In genomic region chr7:80145780-80146422, GRCh38 we compare ENCODE assay signal across 10 cellular contexts. TPM values are rescaled to one million over a fixed set of nuclear protein-coding genes. Genes with fewer than 3 reads are reported as not detected.
DNase-seq lines count a peak whose midpoint lies in the region; TF ChIP-seq lines count a peak whose summit lies in the region.
"Had no signal": no experiment of that assay in that cellular context is flagged by ENCODE, and none has a peak within 500 bp of the region (broad histone marks: within the 10 kb centered on the region; RNA-seq: fewer than 3 reads in every experiment).

No MANE protein-coding gene starts in this region.

- no peaks in the 10 kb centered on the region for H3K9me3 ChIP-seq in tibial artery
- H3K9me3 ChIP-seq: pancreas had no signal

- H3K27ac ChIP-seq in tibial artery, result peak overlapping the region in 1 of 2 donors; percentile 17
- H3K27ac ChIP-seq: pancreas had no signal

- in situ Hi-C loops in GM13977 (cut with MboI; ENCODE audit: low pct_unique_long_range_greater_than_20kb, low sequenced_read_pairs, unreplicated experiment), result no loop called here

- intact Hi-C loops in tibial artery (cut with DNase I; ENCODE audit: low total_unique reads), result no loop called here

- H3K4me3 ChIP-seq in retinal pigment epithelial cell (ENCODE audit: low read length), result no peak overlapping the region
- H3K4me3 ChIP-seq in tibial artery, result no peak overlapping the region
- H3K4me3 ChIP-seq: pancreas had no signal

- no peaks in the 10 kb centered on the region for H3K27me3 ChIP-seq in tibial artery
- H3K27me3 ChIP-seq: pancreas had no signal

- H3K36me3 ChIP-seq in tibial artery, result no peaks in the 10 kb centered on the region
- H3K36me3 ChIP-seq: pancreas had no signal

- DNase-seq in H4 (ENCODE audit: low spot score) (peak; percentile 61), SK-N-DZ (ENCODE audit: low spot score) (peak; percentile 63), fibroblast of peridontal ligament (ENCODE audit: extremely low read depth) (peak; percentile 97), retinal pigment epithelial cell (ENCODE audit: low read depth) (peak; percentile 90), Kasumi-1 (lab: John Stamatoyannopoulos, UW) (no peak), tibial artery (no peak), germinal center (ENCODE audit: low spot score) (no peak), GM13977 (ENCODE audit: low spot score) (no peak)
- DNase-seq: central memory CD4-positive, alpha-beta T cell; pancreas had no signal

- no peak for TF ChIP-seq CTCF in retinal pigment epithelial cell (conservative IDR thresholded peaks at IDR 0.05; ENCODE audit: low read depth, low read length)
- TF ChIP-seq CTCF in tibial artery (IDR thresholded peaks at IDR 0.05), result no peak
- TF ChIP-seq CTCF in GM13977 (IDR thresholded peaks at IDR 0.05; ENCODE audit: extremely low read depth, insufficient read depth, missing control alignments), result no peak

- H3K4me1 ChIP-seq in tibial artery, result peaks cover 0 to 62% (median 17%) of the 10 kb centered on the region in 4 donors

RNA-seq across cellular contexts. Expression of gene GNAI1, which starts 11.3 kb away (rescaled TPM):
- 71.9 and 85.0 TPM in 2 replicates for total RNA-seq in H4 (2014; rRNA removed; shearing (Covaris generic))
- polyA plus RNA-seq in SK-N-DZ (2014; cell fraction: cytosol; rRNA removed), result 52.9 and 59.3 TPM in 2 replicates
- 17.6 and 20.7 TPM in 2 replicates for polyA plus RNA-seq in SK-N-DZ (2014; cell fraction: nucleus; rRNA removed)

Comparison
In these comparisons a context has a peak if more than half of its experiments do, and no peak if none do; other contexts are left out.
1. DNase-seq: peak in H4 (single experiment), SK-N-DZ (single experiment), fibroblast of peridontal ligament (single experiment) and retinal pigment epithelial cell (single experiment); none in Kasumi-1 (0 of 2), tibial artery (0 of 2), germinal center (single experiment) and GM13977 (single experiment).